Comparison of ENCODE assay signal across 8 cellular contexts in the genomic region with DNA sequence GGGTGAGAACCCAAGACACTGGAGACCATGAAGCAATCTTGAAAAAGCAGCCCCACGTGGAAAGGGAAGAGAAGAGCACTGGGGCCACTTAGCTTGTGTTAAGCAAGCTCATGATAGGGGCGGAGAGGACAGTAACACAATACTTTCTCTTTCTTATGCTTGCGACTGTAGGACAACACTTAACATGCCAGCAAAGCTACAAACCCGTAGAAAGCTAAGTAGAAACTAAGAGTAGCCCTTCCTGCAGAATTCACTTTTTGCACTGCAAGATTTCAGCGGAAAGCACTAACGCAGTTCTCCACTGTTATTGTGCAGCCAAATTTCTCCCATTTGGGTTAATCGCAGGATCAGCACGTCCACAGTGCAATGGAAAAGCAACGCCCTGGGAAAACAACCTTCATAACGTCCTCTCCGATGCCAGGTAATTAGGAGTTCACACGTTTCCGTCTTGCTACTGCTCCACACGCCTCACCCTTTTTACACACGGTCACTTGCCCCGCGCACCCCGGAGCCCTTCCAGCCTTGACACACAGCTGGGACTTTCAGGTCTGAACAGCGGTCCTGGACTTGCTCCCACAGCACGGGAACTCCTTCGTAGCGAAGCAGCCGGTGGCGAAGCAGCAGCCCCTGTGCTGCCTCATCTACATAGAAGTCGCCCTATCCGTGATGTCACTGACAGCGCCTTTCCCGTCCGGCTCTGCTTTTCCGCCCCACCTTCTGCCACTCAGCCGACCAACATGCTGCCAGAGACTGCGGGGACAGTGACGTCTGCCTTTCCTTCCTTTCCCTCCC.
DNase-seq lines count a peak whose midpoint lies in the region; ATAC-seq and TF ChIP-seq lines count a peak whose summit lies in the region.

No MANE protein-coding gene starts in this region.

- TF ChIP-seq CTCF in GM10248 (IDR thresholded peaks at IDR 0.05; ENCODE audit: control extremely low read depth, extremely low read depth, low read depth, missing control alignments) (no peak), ascending aorta (IDR thresholded peaks at IDR 0.05) (no peak)

- H3K27ac ChIP-seq in ascending aorta = peak overlapping the region; percentile 37 to 74

- H3K4me3 Mint-ChIP-seq in T-helper 1 cell treated with Interleukin-12 subunit alpha and Interleukin-12 subunit beta and Interleukin-4 antibody, amounts not matched to agents 30 μg/mL and 1 μg/mL, for 36 hours = peak overlapping the region; percentile 96

- no peaks in the 10 kb centered on the region for H3K9me3 Mint-ChIP-seq in T-helper 1 cell treated with Interleukin-12 subunit alpha and Interleukin-12 subunit beta and Interleukin-4 antibody, amounts not matched to agents 30 μg/mL and 1 μg/mL, for 36 hours

- peak overlapping the region; percentile 58 to 67 for H3K4me3 ChIP-seq in ascending aorta

- H3K36me3 ChIP-seq in ascending aorta = no peaks in the 10 kb centered on the region

- POLR2A ChIA-PET in GM10248 (lab: Yijun Ruan, JAX) = interaction anchor here (0.5 to 1.9 kb wide), 17 partner anchors 12 to 1957 kb away, joined by 3 to 30 read pairs (median 5); no protein-coding TSS in a partner anchor

- H3K27me3 ChIP-seq in ascending aorta = no peaks in the 10 kb centered on the region

- peaks cover 0 to 9% of the 10 kb centered on the region in 2 donors for H3K4me1 ChIP-seq in ascending aorta

- H3K27ac Mint-ChIP-seq in T-helper 1 cell treated with Interleukin-12 subunit alpha and Interleukin-12 subunit beta and Interleukin-4 antibody, amounts not matched to agents 30 μg/mL and 1 μg/mL, for 36 hours = peak overlapping the region; percentile 97

- peak; percentile 71 for ATAC-seq in HG02610 (IDR thresholded peaks at IDR 0.05; ENCODE audit: unreplicated experiment)

- no peaks in the 10 kb centered on the region for H3K9me3 ChIP-seq in ascending aorta

- peaks cover 32% of the 10 kb centered on the region for H3K4me1 Mint-ChIP-seq in T-helper 1 cell treated with Interleukin-12 subunit alpha and Interleukin-12 subunit beta and Interleukin-4 antibody, amounts not matched to agents 30 μg/mL and 1 μg/mL, for 36 hours (ENCODE audit: low read depth)

- peaks cover 69% of the 10 kb centered on the region for H3K27me3 Mint-ChIP-seq in T-helper 1 cell treated with Interleukin-12 subunit alpha and Interleukin-12 subunit beta and Interleukin-4 antibody, amounts not matched to agents 30 μg/mL and 1 μg/mL, for 36 hours (ENCODE audit: low read depth)

- H3K36me3 Mint-ChIP-seq in T-helper 1 cell treated with Interleukin-12 subunit alpha and Interleukin-12 subunit beta and Interleukin-4 antibody, amounts not matched to agents 30 μg/mL and 1 μg/mL, for 36 hours (ENCODE audit: low read depth) = no peaks in the 10 kb centered on the region

- DNase-seq in GM10248 (ENCODE audit: extremely low spot score) (peak; percentile 52), NCI-H128 (lab: John Stamatoyannopoulos, UW; ENCODE audit: unreplicated experiment) (peak; percentile 25), ascending aorta (ENCODE audit: low spot score in 2 of 2) (peak; percentile 75 to 93), hippocampal formation (lab: John Stamatoyannopoulos, UW) (peak; percentile 25 to 42), retina (peak; percentile 93), NCI-H1436 (lab: John Stamatoyannopoulos, UW) (no peak)

- intact Hi-C loops in ascending aorta (cut with DNase I) = no loop called here

- CTCF ChIA-PET in GM10248 (lab: Yijun Ruan, JAX) = interaction anchor here (0.7 to 1.8 kb wide), 3 partner anchors 11 to 21 kb away, joined by 3 to 4 read pairs (median 3); no protein-coding TSS in a partner anchor
